Comparison of ENCODE assay signal across 11 cellular contexts in the genomic region with DNA sequence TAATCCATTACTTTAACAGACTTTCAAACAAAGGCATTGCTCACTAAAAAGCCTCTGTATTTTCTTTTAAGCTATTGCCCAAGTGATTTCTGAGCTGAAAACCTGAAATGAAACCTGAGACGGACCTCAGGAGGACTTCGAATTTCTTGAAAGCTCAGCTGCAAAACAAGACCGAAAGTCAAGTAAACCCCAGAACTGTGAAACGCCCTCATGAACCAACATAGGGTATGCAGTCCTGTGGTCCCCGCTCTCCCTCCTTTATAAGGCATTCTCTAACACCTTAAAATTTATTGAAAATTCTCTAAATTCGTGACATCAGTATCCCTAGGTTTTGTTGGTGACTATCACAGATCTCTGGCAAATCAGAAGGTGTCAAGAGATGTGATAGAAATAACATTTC.
DNase-seq lines count a peak whose midpoint lies in the region; ATAC-seq and TF ChIP-seq lines count a peak whose summit lies in the region.
"Had no signal": no experiment of that assay in that cellular context is flagged by ENCODE, and none has a peak within 500 bp of the region (broad histone marks: within the 10 kb centered on the region; RNA-seq: fewer than 3 reads in every experiment).

No MANE protein-coding gene starts in this region.

- H3K27me3 Mint-ChIP-seq in type B pancreatic cell: peaks cover 17% of the 10 kb centered on the region

- H3K4me3 Mint-ChIP-seq in type B pancreatic cell: no peak overlapping the region

- H3K9me3 Mint-ChIP-seq in type B pancreatic cell: no peaks in the 10 kb centered on the region

- ATAC-seq in GM19025 (IDR thresholded peaks at IDR 0.05; ENCODE audit: low read depth, unreplicated experiment) (peak; percentile 68), GM21786 (IDR thresholded peaks at IDR 0.05; ENCODE audit: unreplicated experiment) (peak; percentile 70), HG03175 (IDR thresholded peaks at IDR 0.05; ENCODE audit: unreplicated experiment) (peak; percentile 79)
- ATAC-seq: body of pancreas had no signal

- TF ChIP-seq CTCF in type B pancreatic cell (conservative IDR thresholded peaks at IDR 0.05): no peak

- no peaks in the 10 kb centered on the region for H3K36me3 Mint-ChIP-seq in type B pancreatic cell

- H3K27ac Mint-ChIP-seq in type B pancreatic cell: peak overlapping the region; percentile 4

- H3K4me1 Mint-ChIP-seq in type B pancreatic cell (ENCODE audit: unreplicated experiment): peaks cover 6% of the 10 kb centered on the region

- DNase-seq in type B pancreatic cell (ENCODE audit: extremely low spot score, unreplicated experiment) (no peak), cerebellar nuclear complex (lab: John Stamatoyannopoulos, UW) (no peak), HUDEP-2 (lab: John Stamatoyannopoulos, UW; ENCODE audit: unreplicated experiment in 76 of 76) (no peak)
- DNase-seq in activated CD8-positive, alpha-beta memory T cell treated with anti-CD3 and anti-CD28 coated beads, Interleukin-2, amount 50 U/mL, for 48 hours: no peak
- DNase-seq: body of pancreas; DMS 273 treated with DMSO at 0.1 percent for 48 hours; occipital lobe; stimulated activated CD4-positive, alpha-beta T cell treated with anti-CD3 and anti-CD28 coated beads, Interleukin-2, amount 100 ng/mL, for 24 hours had no signal
